Comparison of ENCODE assay signal across 18 cellular contexts in the genomic region with DNA sequence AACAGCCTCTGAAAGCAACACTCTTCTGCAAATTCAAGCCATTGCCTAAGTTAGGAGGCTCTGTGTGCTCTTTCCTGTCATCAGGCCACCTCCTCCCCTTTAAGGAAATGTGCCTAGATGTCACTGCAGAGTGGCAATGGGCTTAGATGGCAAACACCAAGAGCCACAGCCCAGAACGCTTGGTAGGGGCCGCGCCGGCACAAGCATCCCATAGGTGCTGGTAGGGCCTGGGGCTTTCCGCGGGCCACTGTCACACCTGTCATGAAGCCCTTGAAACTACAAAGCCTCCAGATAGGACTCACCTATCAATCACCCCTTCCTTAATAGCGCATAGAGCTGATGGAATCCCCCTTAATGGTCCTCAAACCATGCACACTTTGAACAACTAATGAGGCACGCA.
"Had no signal": no experiment of that assay in that cellular context is flagged by ENCODE, and none has a peak within 500 bp of the region (broad histone marks: within the 10 kb centered on the region; RNA-seq: fewer than 3 reads in every experiment).

No MANE protein-coding gene starts in this region.

- H3K9me3 Mint-ChIP-seq: memory B cell; natural killer cell treated with Interleukin-12 subunit alpha and Interleukin-12 subunit beta and Interleukin-15 and Interleukin-18, amount 100 ng/mL, for 72 hours had no signal

- H3K4me3 ChIP-seq: esophagus muscularis mucosa, gastrocnemius medialis, heart right ventricle, left lung, lower lobe of right lung, psoas muscle, right lobe of liver, skin epidermis, tibial artery had no signal

- H3K27me3 ChIP-seq: gastrocnemius medialis, right lobe of liver, tibial artery had no signal

- DNase-seq: central memory CD4-positive, alpha-beta T cell; effector memory CD4-positive, alpha-beta T cell; gastrocnemius medialis; heart right ventricle; left lung; lower lobe of right lung; midbrain; psoas muscle; retina; right lobe of liver; stimulated activated CD4-positive, alpha-beta T cell treated with anti-CD3 and anti-CD28 coated beads, Interleukin-2, amount 100 ng/mL, for 48 hours; stimulated activated naive CD4-positive, alpha-beta T cell treated with Interleukin-2 at 50 U/mL for 16 hours; tibial artery had no signal

- H3K36me3 Mint-ChIP-seq: memory B cell; natural killer cell treated with Interleukin-12 subunit alpha and Interleukin-12 subunit beta and Interleukin-15 and Interleukin-18, amount 100 ng/mL, for 72 hours had no signal

- H3K4me1 ChIP-seq: esophagus muscularis mucosa, gastrocnemius medialis, heart right ventricle, left lung, lower lobe of right lung, psoas muscle, right lobe of liver, tibial artery had no signal

- H3K4me3 Mint-ChIP-seq: memory B cell; natural killer cell treated with Interleukin-12 subunit alpha and Interleukin-12 subunit beta and Interleukin-15 and Interleukin-18, amount 100 ng/mL, for 72 hours had no signal

- H3K36me3 ChIP-seq: esophagus muscularis mucosa, gastrocnemius medialis, heart right ventricle, left lung, lower lobe of right lung, right lobe of liver, tibial artery had no signal

- H3K27ac Mint-ChIP-seq: memory B cell; natural killer cell treated with Interleukin-12 subunit alpha and Interleukin-12 subunit beta and Interleukin-15 and Interleukin-18, amount 100 ng/mL, for 72 hours had no signal

- H3K27ac ChIP-seq: epithelial cell of prostate, esophagus muscularis mucosa, gastrocnemius medialis, heart right ventricle, left lung, lower lobe of right lung, psoas muscle, right lobe of liver, skin epidermis, tibial artery had no signal

- H3K9me3 ChIP-seq: esophagus muscularis mucosa, gastrocnemius medialis, heart right ventricle, left lung, lower lobe of right lung, psoas muscle, right lobe of liver, tibial artery had no signal
